10 cellular contexts compared by ENCODE assay signal in the genomic region with DNA sequence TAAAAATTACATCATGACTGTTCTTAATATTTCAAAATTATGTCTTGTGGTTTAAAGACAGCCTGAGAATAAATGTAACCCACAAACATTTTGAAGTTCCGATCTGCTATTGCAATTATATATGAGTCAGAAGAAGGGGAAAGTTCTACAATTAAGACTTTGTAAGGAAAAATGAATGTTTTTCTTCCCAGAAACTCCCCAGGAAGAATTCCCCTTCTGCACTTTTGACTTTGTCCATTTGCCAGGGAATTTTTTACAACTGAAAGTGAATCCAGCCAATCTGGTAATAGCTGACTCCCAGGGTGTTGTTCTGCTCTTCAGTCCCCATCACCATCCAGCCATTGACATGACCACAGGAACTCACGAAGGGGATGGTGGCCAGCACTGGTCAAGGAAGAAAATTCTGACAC.
DNase-seq lines count a peak whose midpoint lies in the region; ATAC-seq, FAIRE-seq and TF ChIP-seq lines count a peak whose summit lies in the region.
"Had no signal": no experiment of that assay in that cellular context is flagged by ENCODE, and none has a peak within 500 bp of the region (broad histone marks: within the 10 kb centered on the region; RNA-seq: fewer than 3 reads in every experiment).

No MANE protein-coding gene starts in this region.

- no peak for TF ChIP-seq RAD21 in IMR-90 (IDR thresholded peaks at IDR 0.05; ENCODE audit: low read length)

- in situ Hi-C loops in IMR-90 (cut with MboI; ENCODE audit: low sequenced_read_pairs): no loop called here

- ATAC-seq in IMR-90 (ENCODE audit: low read depth): peak; percentile 88
- peak; percentile 73 for ATAC-seq in left lung
- no peak for ATAC-seq in HG02852 (IDR thresholded peaks at IDR 0.05; ENCODE audit: unreplicated experiment)
- ATAC-seq in GM18511 (IDR thresholded peaks at IDR 0.05; ENCODE audit: unreplicated experiment): no peak

- H3K14ac ChIP-seq in IMR-90 (replicated peaks; ENCODE audit: low read depth, low read length): 0 out of 2 replicates have a peak overlapping the region, but pooled peaks have one; percentile 20

- POLR2A ChIA-PET in IMR-90 (lab: Charles Lee; ENCODE audit: unreplicated experiment): interaction anchor here (0.6 kb wide), 1 partner anchor 1355 kb away, joined by 4 read pairs; no protein-coding TSS in a partner anchor
- POLR2A ChIA-PET in activated CD4-positive, alpha-beta memory T cell treated with anti-CD3 and anti-CD28 coated beads for 36 hours (lab: Charles Lee): no interaction called here

- H3K27ac ChIP-seq in IMR-90 (ENCODE audit: insufficient read depth, low read length) (no peak overlapping the region; the same call in 1 of the 2 replicates), breast epithelium (peak overlapping the region; percentile 69 to 83), left lung (peak overlapping the region; percentile 28 to 65)
- H3K27ac ChIP-seq: VCaP had no signal

- no peak overlapping the region for H3K9ac ChIP-seq in IMR-90 (ENCODE audit: low read depth, low read length)

- H2BK20ac ChIP-seq in IMR-90 (ENCODE audit: low read depth, low read length): no peak overlapping the region

- no CpG with 5 or more reads among the region's 2 CpGs for WGBS in IMR-90 (ENCODE audit: extremely low coverage in 2 of 2, insufficient read length in 1 of 2), 2 experiments

- H3K18ac ChIP-seq in IMR-90 (ENCODE audit: low read depth, low read length): no peak overlapping the region

- CTCF ChIA-PET in IMR-90 (lab: Yijun Ruan, JAX): interaction anchor here (1.6 to 2.1 kb wide), 2 partner anchors 16 to 77 kb away, joined by 3 to 7 read pairs; no protein-coding TSS in a partner anchor
- CTCF ChIA-PET in activated CD4-positive, alpha-beta memory T cell treated with anti-CD3 and anti-CD28 coated beads for 36 hours (lab: Charles Lee): interaction anchor here (0.8 kb wide), 1 partner anchor 76 kb away, joined by 3 read pairs; no protein-coding TSS in a partner anchor

- no peaks in the 10 kb centered on the region for H3K36me3 Mint-ChIP-seq in activated CD4-positive, alpha-beta memory T cell treated with anti-CD3 and anti-CD28 coated beads for 36 hours

- BruUV-seq in IMR-90 (replicated peaks; lab: Mats Ljungman, UMichigan): no TSS peak

- no peak overlapping the region for H2BK15ac ChIP-seq in IMR-90 (ENCODE audit: low read depth, low read length)

- H2BK5ac ChIP-seq in IMR-90 (ENCODE audit: low read depth, low read length, poor library complexity, severe bottlenecking): no peak overlapping the region

- no peak overlapping the region for H3K27ac Mint-ChIP-seq in activated CD4-positive, alpha-beta memory T cell treated with anti-CD3 and anti-CD28 coated beads for 36 hours

- H2AFZ ChIP-seq in IMR-90 (replicated peaks; ENCODE audit: low read length, poor library complexity): peak overlapping the region; percentile 73

- TF ChIP-seq POLR2A in IMR-90 (IDR thresholded peaks at IDR 0.05; ENCODE audit: low read depth, low read length) (no peak), breast epithelium (IDR thresholded peaks at IDR 0.05) (no peak)

- no peaks in the 10 kb centered on the region for H3K4me1 Mint-ChIP-seq in activated CD4-positive, alpha-beta memory T cell treated with anti-CD3 and anti-CD28 coated beads for 36 hours (ENCODE audit: low read depth)

- H3K27me3 ChIP-seq in IMR-90 (ENCODE audit: control insufficient read depth, insufficient read depth, low read length) (no peaks in the 10 kb centered on the region; the same call in 1 of the 2 replicates), breast epithelium (no peaks in the 10 kb centered on the region), left lung (no peaks in the 10 kb centered on the region)

- no peak overlapping the region for H4K8ac ChIP-seq in IMR-90 (ENCODE audit: low read depth in 2 of 2, low read length in 2 of 2)

- no peak overlapping the region for H3K23ac ChIP-seq in IMR-90 (ENCODE audit: low read depth, low read length)

- no peaks in the 10 kb centered on the region for H3K36me3 ChIP-seq in IMR-90 (ENCODE audit: control insufficient read depth, insufficient read depth, low read length)
- no peaks in the 10 kb centered on the region for H3K36me3 ChIP-seq in breast epithelium
- H3K36me3 ChIP-seq in left lung: no peaks in the 10 kb centered on the region

- H2AK9ac ChIP-seq in IMR-90 (replicated peaks; ENCODE audit: low read depth, low read length, poor library complexity): no peak overlapping the region

- 0 out of 2 replicates have a peak overlapping the region, but pooled peaks have one; percentile 6 for H4K91ac ChIP-seq in IMR-90 (ENCODE audit: insufficient read depth, low read depth, low read length)

- H3K4ac ChIP-seq in IMR-90 (ENCODE audit: low read depth, low read length): no peak overlapping the region

- H3K27me3 Mint-ChIP-seq in activated CD4-positive, alpha-beta memory T cell treated with anti-CD3 and anti-CD28 coated beads for 36 hours: peaks cover 4% of the 10 kb centered on the region

- H2AK5ac ChIP-seq in IMR-90 (ENCODE audit: low read depth, low read length): no peak overlapping the region

- FAIRE-seq in urothelium cell line (lab: Jason Lieb, UNC): no peak

- H3K4me2 ChIP-seq in IMR-90 (ENCODE audit: low read depth, low read length): peak overlapping the region; percentile 2

- no peaks in the 10 kb centered on the region for H3K79me1 ChIP-seq in IMR-90 (ENCODE audit: low read depth in 1 of 2, low read length in 2 of 2)

- H4K20me1 ChIP-seq in IMR-90 (ENCODE audit: insufficient read depth, low read length): no peaks in the 10 kb centered on the region

- DNase-seq in IMR-90 (peak; percentile 86), breast epithelium (ENCODE audit: low spot score in 2 of 2) (peak in 1 of 2 donors; percentile 67), left lung (no peak), urothelium cell line (ENCODE audit: low spot score) (peak; percentile 24)
- DNase-seq in activated CD4-positive, alpha-beta memory T cell treated with anti-CD3 and anti-CD28 coated beads for 36 hours: no peak
- DNase-seq: islet precursor cell; stimulated activated CD4-positive, alpha-beta T cell treated with anti-CD3 and anti-CD28 coated beads, Interleukin-2, amount 100 ng/mL, for 24 hours had no signal

- no peak overlapping the region for H3K56ac ChIP-seq in IMR-90 (ENCODE audit: extremely low read depth, insufficient read depth, low read length)

- no peaks in the 10 kb centered on the region for H3K9me3 Mint-ChIP-seq in activated CD4-positive, alpha-beta memory T cell treated with anti-CD3 and anti-CD28 coated beads for 36 hours

- H4K5ac ChIP-seq in IMR-90 (ENCODE audit: low read depth, low read length): no peak overlapping the region

- TF ChIP-seq CTCF in IMR-90 (conservative IDR thresholded peaks at IDR 0.05; ENCODE audit: low read depth, low read length): no peak
- no peak for TF ChIP-seq CTCF in breast epithelium (IDR thresholded peaks at IDR 0.05)
- TF ChIP-seq CTCF in left lung (IDR thresholded peaks at IDR 0.05): no peak

- H3K9me1 ChIP-seq in IMR-90 (ENCODE audit: insufficient read depth, low read length): 0 out of 2 replicates have a peak, but pooled peaks cover 2% of the 10 kb centered on the region

- H3K4me1 ChIP-seq in IMR-90 (ENCODE audit: control insufficient read depth, insufficient read depth, low read length) (peaks cover 4% of the 10 kb centered on the region; the same call in 1 of the 2 replicates), breast epithelium (peaks cover 0 to 5% of the 10 kb centered on the region in 2 donors), left lung (peaks cover 12 to 41% of the 10 kb centered on the region in 2 donors)

- dilution Hi-C loops in IMR-90 (cut with HindIII; ENCODE audit: low sequenced_read_pairs, unreplicated experiment): no loop called here

- H3K9me3 ChIP-seq in IMR-90 (ENCODE audit: control insufficient read depth, insufficient read depth, low read length): no peaks in the 10 kb centered on the region
- H3K9me3 ChIP-seq in breast epithelium: no peaks in the 10 kb centered on the region
- no peaks in the 10 kb centered on the region for H3K9me3 ChIP-seq in left lung

- H3K4me3 Mint-ChIP-seq in activated CD4-positive, alpha-beta memory T cell treated with anti-CD3 and anti-CD28 coated beads for 36 hours: no peak overlapping the region

- intact Hi-C loops in IMR-90 (cut with micrococcal nuclease): no loop called here
- intact Hi-C loops in breast epithelium (cut with DNase I; ENCODE audit: low total_unique reads): no loop called here
- intact Hi-C loops in left lung (cut with DNase I): no loop called here
- intact Hi-C loops in activated CD4-positive, alpha-beta memory T cell treated with anti-CD3 and anti-CD28 coated beads for 36 hours (cut with micrococcal nuclease): no loop called here

- no peak overlapping the region for H2BK120ac ChIP-seq in IMR-90 (ENCODE audit: low read depth, low read length)

- no peak overlapping the region for H3K4me3 ChIP-seq in IMR-90 (ENCODE audit: insufficient read depth, low read depth, low read length)
- no peak overlapping the region for H3K4me3 ChIP-seq in breast epithelium
- H3K4me3 ChIP-seq in left lung: no peak overlapping the region

TF ChIP-seq in IMR-90, 13 proteins besides CTCF, POLR2A, EP300 and RAD21:
- peak; percentile 59; the same call in 1 of the 2 replicates for TF ChIP-seq FOS (IDR thresholded peaks at IDR 0.05; ENCODE audit: low read depth, low read length)
- TF ChIP-seq CEBPB (IDR thresholded peaks at IDR 0.05; ENCODE audit: low read depth, low read length): peak; percentile 71; the same call in 1 of the 2 replicates
- no peak for TF ChIP-seq MAFK (IDR thresholded peaks at IDR 0.05; ENCODE audit: low read depth, low read length)
- TF ChIP-seq RFX5 (IDR thresholded peaks at IDR 0.05; ENCODE audit: low read depth, low read length): no peak

Comparison
In these comparisons a context has a peak if more than half of its experiments do, and no peak if none do; other contexts are left out.
1. ATAC-seq: peak in IMR-90 (single experiment) and left lung (single experiment); none in HG02852 (single experiment) and GM18511 (single experiment).
2. DNase-seq: peak in IMR-90 (single experiment) and urothelium cell line (single experiment); none in left lung (0 of 2) and activated CD4-positive, alpha-beta memory T cell treated with anti-CD3 and anti-CD28 coated beads for 36 hours (single experiment).